ENCODE assay signal across 21 cellular contexts in genomic region chr7:155237297-155237696, GRCh38.
DNase-seq lines count a peak whose midpoint lies in the region; ATAC-seq, FAIRE-seq and TF ChIP-seq lines count a peak whose summit lies in the region.
"Had no signal": no experiment of that assay in that cellular context is flagged by ENCODE, and none has a peak within 500 bp of the region (broad histone marks: within the 10 kb centered on the region; RNA-seq: fewer than 3 reads in every experiment).

No MANE protein-coding gene starts in this region.

- H3K9me3 ChIP-seq in right cardiac atrium (ENCODE audit: control insufficient read depth, low read length): no peaks in the 10 kb centered on the region
- H3K9me3 ChIP-seq in left ventricle myocardium inferior (replicated peaks): no peaks in the 10 kb centered on the region
- H3K9me3 ChIP-seq in GM12878 (replicated peaks; ENCODE audit: control insufficient read depth, insufficient read depth, low read length): no peaks in the 10 kb centered on the region
- no peaks in the 10 kb centered on the region for H3K9me3 ChIP-seq in osteoblast (ENCODE audit: low read depth, low read length)
- H3K9me3 ChIP-seq: HAP-1, Peyer's patch had no signal

- TF ChIP-seq CTCF in left ventricle myocardium inferior (IDR thresholded peaks at IDR 0.05; ENCODE audit: borderline replicate concordance): no peak
- TF ChIP-seq CTCF in GM12878 (IDR thresholded peaks at IDR 0.05 in 2 of 3, conservative IDR thresholded peaks at IDR 0.05 in 1 of 3; ENCODE audit: control insufficient read depth in 2 of 3, extremely low read depth in 1 of 3, insufficient read depth in 1 of 3, low read depth in 3 of 3, low read length in 3 of 3): no peak
- no peak for TF ChIP-seq CTCF in osteoblast (IDR thresholded peaks at IDR 0.05; ENCODE audit: extremely low read depth, low read depth, low read length)
- no peak for TF ChIP-seq CTCF in glutamatergic neuron (IDR thresholded peaks at IDR 0.05; ENCODE audit: partially characterized antibody, unreplicated experiment)

- peaks cover 1% of the 10 kb centered on the region for H3K9me3 Mint-ChIP-seq in glutamatergic neuron (ENCODE audit: unreplicated experiment)
- H3K9me3 Mint-ChIP-seq: CD4-positive, CD25-positive, alpha-beta regulatory T cell had no signal

- H3K4me1 ChIP-seq in right cardiac atrium (ENCODE audit: control insufficient read depth, insufficient read depth, low read length): no peaks in the 10 kb centered on the region
- H3K4me1 ChIP-seq in left ventricle myocardium inferior: no peaks in the 10 kb centered on the region
- H3K4me1 ChIP-seq in GM12878 (ENCODE audit: control insufficient read depth, insufficient read depth, low read length): no peaks in the 10 kb centered on the region
- no peaks in the 10 kb centered on the region for H3K4me1 ChIP-seq in osteoblast (ENCODE audit: insufficient read depth, low read length)
- H3K4me1 ChIP-seq: HAP-1 had no signal

- no peaks in the 10 kb centered on the region for H3K27me3 Mint-ChIP-seq in glutamatergic neuron (ENCODE audit: unreplicated experiment)

- H3K27me3 ChIP-seq in right cardiac atrium (ENCODE audit: control insufficient read depth, insufficient read depth) (no peaks in the 10 kb centered on the region), left ventricle myocardium inferior (ENCODE audit: low read depth) (peaks cover 28% of the 10 kb centered on the region), GM12878 (replicated peaks in 1 of 2; ENCODE audit: control insufficient read depth in 2 of 2, insufficient read depth in 2 of 2, low read length in 1 of 2) (no peaks in the 10 kb centered on the region; a peak in 2 of 4 replicates), osteoblast (ENCODE audit: insufficient read depth, low read length) (no peaks in the 10 kb centered on the region)
- H3K27me3 ChIP-seq: Peyer's patch had no signal

- FAIRE-seq in GM12878 (lab: Jason Lieb, UNC): no peak
- FAIRE-seq: G401.6, GM12892, GM19239 had no signal

- BruUV-seq in GM12878 (replicated peaks; lab: Mats Ljungman, UMichigan): no TSS peak

- H2AFZ ChIP-seq in GM12878 (ENCODE audit: control insufficient read depth, low read depth, low read length) (no peak overlapping the region), osteoblast (ENCODE audit: low read length) (no peak overlapping the region)

- RAD21 ChIA-PET in GM12878 (lab: Charles Lee; ENCODE audit: unreplicated experiment): interaction anchor here (0.6 to 0.7 kb wide), 2 partner anchors 108 to 236 kb away, joined by 3 to 4 read pairs; no protein-coding TSS in a partner anchor

- no peaks in the 10 kb centered on the region for H3K4me1 Mint-ChIP-seq in glutamatergic neuron (ENCODE audit: low read depth, unreplicated experiment)

- POLR2A ChIA-PET in GM12878 (lab: Charles Lee): no interaction called here

- ATAC-seq in right cardiac atrium (peak; percentile 16 to 37), GM12878 (peak; percentile 34; the same call in 2 of the 3 replicates), GM19328 (IDR thresholded peaks at IDR 0.05; ENCODE audit: unreplicated experiment) (no peak)

- no peak for TF ChIP-seq EP300 in GM12878 (IDR thresholded peaks at IDR 0.05; ENCODE audit: borderline replicate concordance in 1 of 2, control insufficient read depth in 1 of 2, low read depth in 2 of 2, low read length in 2 of 2)

- SMC1A ChIA-PET in GM12878 (lab: Charles Lee; ENCODE audit: uncharacterized antibody, unreplicated experiment): interaction anchor here (0.6 kb wide), 1 partner anchor 443 kb away, joined by 4 read pairs; no protein-coding TSS in a partner anchor

- no peak overlapping the region for H3K4me3 Mint-ChIP-seq in glutamatergic neuron (ENCODE audit: unreplicated experiment)
- H3K4me3 Mint-ChIP-seq: CD4-positive, CD25-positive, alpha-beta regulatory T cell had no signal

- H3K27ac ChIP-seq in right cardiac atrium (ENCODE audit: low read length): no peak overlapping the region
- H3K27ac ChIP-seq in left ventricle myocardium inferior (replicated peaks): no peak overlapping the region
- no peak overlapping the region for H3K27ac ChIP-seq in GM12878 (ENCODE audit: control insufficient read depth, insufficient read depth)
- no peak overlapping the region for H3K27ac ChIP-seq in osteoblast (ENCODE audit: low read depth, low read length)
- H3K27ac ChIP-seq: Peyer's patch had no signal

- H4K20me1 ChIP-seq in GM12878 (ENCODE audit: control insufficient read depth, insufficient read depth): no peaks in the 10 kb centered on the region
- H4K20me1 ChIP-seq in osteoblast (ENCODE audit: insufficient read depth, low read length): no peaks in the 10 kb centered on the region

- intact Hi-C loops in right cardiac atrium (cut with DNase I): no loop called here
- intact Hi-C loops in left ventricle myocardium inferior (cut with micrococcal nuclease): no loop called here
- intact Hi-C loops in GM12878 (cut with micrococcal nuclease; ENCODE audit: unreplicated experiment): no loop called here

- H3K4me3 ChIP-seq in right cardiac atrium (ENCODE audit: low read length) (no peak overlapping the region), left ventricle myocardium inferior (no peak overlapping the region), GM12878 (no peak overlapping the region), osteoblast (ENCODE audit: insufficient read depth, low read length) (no peak overlapping the region)
- H3K4me3 ChIP-seq: HAP-1, Peyer's patch had no signal

- CTCF ChIA-PET in GM12878 (lab: Yijun Ruan, JAX): interaction anchor here (0.6 to 1.6 kb wide), 2 partner anchors 48 to 320 kb away, joined by 3 to 6 read pairs; no protein-coding TSS in a partner anchor

- H3K27ac Mint-ChIP-seq in glutamatergic neuron (ENCODE audit: unreplicated experiment): no peak overlapping the region

- no peak for TF ChIP-seq RAD21 in GM12878 (IDR thresholded peaks at IDR 0.05; ENCODE audit: insufficient read depth, low read depth, low read length)

- no peaks in the 10 kb centered on the region for H3K36me3 Mint-ChIP-seq in glutamatergic neuron (ENCODE audit: unreplicated experiment)
- H3K36me3 Mint-ChIP-seq: CD4-positive, CD25-positive, alpha-beta regulatory T cell had no signal

- H3K79me2 ChIP-seq in GM12878 (ENCODE audit: control insufficient read depth, insufficient read depth, low read length) (no peaks in the 10 kb centered on the region), osteoblast (ENCODE audit: insufficient read depth, low read length) (no peaks in the 10 kb centered on the region)

- no peak overlapping the region for H3K9ac ChIP-seq in GM12878 (ENCODE audit: control insufficient read depth, insufficient read depth, low read length)

- no peak for TF ChIP-seq POLR2A in GM12878 (IDR thresholded peaks at IDR 0.05; ENCODE audit: low read depth, low read length)

- H3K36me3 ChIP-seq in left ventricle myocardium inferior: no peaks in the 10 kb centered on the region
- H3K36me3 ChIP-seq in GM12878 (ENCODE audit: control insufficient read depth in 2 of 2, insufficient read depth in 2 of 2, low read length in 1 of 2): no peaks in the 10 kb centered on the region
- H3K36me3 ChIP-seq in osteoblast (ENCODE audit: insufficient read depth, low read length): no peaks in the 10 kb centered on the region
- H3K36me3 ChIP-seq: HAP-1, Peyer's patch had no signal

- in situ Hi-C loops in GM12878 (cut with MboI): no loop called here

- WGBS in right cardiac atrium: 72% methylated on average over 6 of the region's 6 CpGs
- WGBS in GM12878 (ENCODE audit: insufficient coverage, insufficient replicate concordance, low lambda C conversion rate, missing lambda C conversion rate): 28% methylated on average over 4 of the region's 6 CpGs

- DNase-seq in right cardiac atrium: no peak
- DNase-seq in left ventricle myocardium inferior: no peak
- no peak for DNase-seq in GM12878 (ENCODE audit: low read depth, low spot score)
- DNase-seq in osteoblast (ENCODE audit: insufficient read length, low spot score, missing footprints): peak; percentile 23
- no peak for DNase-seq in AG08396 (ENCODE audit: low spot score)
- DNase-seq in NCI-H1417 (lab: John Stamatoyannopoulos, UW): no peak
- DNase-seq in glutamatergic neuron: no peak
- DNase-seq: CD4-positive, CD25-positive, alpha-beta regulatory T cell; DMS79 treated with DMSO at 0.1 percent for 48 hours; NCI-H1105 treated with DMSO at 0.1 percent for 48 hours; NCI-H187 treated with DMSO at 0.1 percent for 48 hours; NCI-H2171; NCI-H446 treated with DMSO at 0.1 percent for 48 hours; NCI-H774; Right ventricle myocardium superior had no signal

- no peak overlapping the region for H3K4me2 ChIP-seq in GM12878 (ENCODE audit: control insufficient read depth, insufficient read depth)
- H3K4me2 ChIP-seq in osteoblast (ENCODE audit: insufficient read depth, low read length): no peak overlapping the region

TF ChIP-seq in GM12878, 131 proteins besides CTCF, POLR2A, EP300 and RAD21 (continues in another document):
- TF ChIP-seq USF2 (IDR thresholded peaks at IDR 0.05; ENCODE audit: borderline replicate concordance, low read depth, low read length) (no peak), STAT1 (conservative IDR thresholded peaks at IDR 0.05) (no peak), JUND (IDR thresholded peaks at IDR 0.05; ENCODE audit: low read depth, low read length) (no peak), HCFC1 (IDR thresholded peaks at IDR 0.05; ENCODE audit: low read length) (no peak), RELA (IDR thresholded peaks at IDR 0.05; ENCODE audit: borderline replicate concordance, partially characterized antibody) (no peak), TARDBP (IDR thresholded peaks at IDR 0.05; ENCODE audit: borderline replicate concordance) (no peak), STAT3 (IDR thresholded peaks at IDR 0.05; ENCODE audit: low read depth, low read length) (no peak)
- TF ChIP-seq, protein P1, sequence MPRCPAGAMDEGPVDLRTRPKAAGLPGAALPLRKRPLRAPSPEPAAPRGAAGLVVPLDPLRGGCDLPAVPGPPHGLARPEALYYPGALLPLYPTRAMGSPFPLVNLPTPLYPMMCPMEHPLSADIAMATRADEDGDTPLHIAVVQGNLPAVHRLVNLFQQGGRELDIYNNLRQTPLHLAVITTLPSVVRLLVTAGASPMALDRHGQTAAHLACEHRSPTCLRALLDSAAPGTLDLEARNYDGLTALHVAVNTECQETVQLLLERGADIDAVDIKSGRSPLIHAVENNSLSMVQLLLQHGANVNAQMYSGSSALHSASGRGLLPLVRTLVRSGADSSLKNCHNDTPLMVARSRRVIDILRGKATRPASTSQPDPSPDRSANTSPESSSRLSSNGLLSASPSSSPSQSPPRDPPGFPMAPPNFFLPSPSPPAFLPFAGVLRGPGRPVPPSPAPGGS (IDR thresholded peaks at IDR 0.05; ENCODE audit: borderline replicate concordance, insufficient read depth, low read depth, low read length, poor library complexity, severe bottlenecking): no peak
